ENCODE assay signal across 8 cellular contexts in genomic region chrX:135522132-135522530, GRCh38. TPM values are rescaled to one million over a fixed set of nuclear protein-coding genes. Genes with fewer than 3 reads are reported as not detected.
DNase-seq lines count a peak whose midpoint lies in the region; TF ChIP-seq lines count a peak whose summit lies in the region.

No MANE protein-coding gene starts in this region.

- H3K4me2 ChIP-seq in parathyroid adenoma (ENCODE audit: low read length) = peak overlapping the region; percentile 75

- H2AFZ ChIP-seq in parathyroid adenoma = peak overlapping the region; percentile 91

- H3K9me3 ChIP-seq in ES-I3 (ENCODE audit: control insufficient read depth, insufficient read depth, low read length) (no peaks in the 10 kb centered on the region), Peyer's patch (no peaks in the 10 kb centered on the region), parathyroid adenoma (ENCODE audit: control insufficient read depth, low read length) (no peaks in the 10 kb centered on the region)

- H3K4me1 ChIP-seq in ES-I3 (ENCODE audit: insufficient read depth, low read length) (peaks cover 5% of the 10 kb centered on the region; the same call in 1 of the 2 replicates), Peyer's patch (no peaks in the 10 kb centered on the region), parathyroid adenoma (no peaks in the 10 kb centered on the region)

- no peaks in the 10 kb centered on the region for H3K27me3 ChIP-seq in Peyer's patch
- H3K27me3 ChIP-seq in parathyroid adenoma (ENCODE audit: control insufficient read depth, insufficient read depth, low read length) = no peaks in the 10 kb centered on the region

- peak overlapping the region; percentile 34 to 73 (median 46) for H3K4me3 ChIP-seq in Peyer's patch
- peak overlapping the region; percentile 52 for H3K4me3 ChIP-seq in epithelial cell of esophagus (ENCODE audit: low read length)
- H3K4me3 ChIP-seq in parathyroid adenoma (ENCODE audit: low read depth, low read length) = peak overlapping the region; percentile 57

- TF ChIP-seq CTCF in Peyer's patch (IDR thresholded peaks at IDR 0.05) (no peak), epithelial cell of esophagus (IDR thresholded peaks at IDR 0.05; ENCODE audit: insufficient read depth, low read depth, low read length, missing control alignments) (no peak), parathyroid adenoma (IDR thresholded peaks at IDR 0.05) (no peak)

- peak overlapping the region; percentile 83 for H3K9ac ChIP-seq in ES-I3 (ENCODE audit: low read depth, low read length)
- peak overlapping the region; percentile 7 for H3K9ac ChIP-seq in parathyroid adenoma

- H3K27ac ChIP-seq in Peyer's patch = peak overlapping the region; percentile 65 to 98 (median 80)
- peak overlapping the region; percentile 90 for H3K27ac ChIP-seq in parathyroid adenoma

- DNase-seq in Peyer's patch = no peak
- no peak for DNase-seq in epithelial cell of esophagus (ENCODE audit: low read depth)
- no peak for DNase-seq in NCI-H524 treated with DMSO at 0.1 percent for 48 hours (lab: John Stamatoyannopoulos, UW)
- no peak for DNase-seq in anterior cingulate cortex (lab: John Stamatoyannopoulos, UW)
- DNase-seq in NCI-H1694 treated with DMSO at 0.1 percent for 48 hours (lab: John Stamatoyannopoulos, UW) = no peak
- no peak for DNase-seq in NCI-H82 (lab: John Stamatoyannopoulos, UW)

- TF ChIP-seq POLR2A in Peyer's patch (IDR thresholded peaks at IDR 0.05) = no peak

- no peaks in the 10 kb centered on the region for H3K36me3 ChIP-seq in ES-I3 (ENCODE audit: insufficient read depth, low read length)
- H3K36me3 ChIP-seq in Peyer's patch = no peaks in the 10 kb centered on the region
- H3K36me3 ChIP-seq in parathyroid adenoma (ENCODE audit: control insufficient read depth, insufficient read depth, low read length) = no peaks in the 10 kb centered on the region

- no peaks in the 10 kb centered on the region for H3K79me2 ChIP-seq in parathyroid adenoma

RNA-seq across cellular contexts. Expression of gene INTS6L, which starts 1.7 kb away (rescaled TPM):
- total RNA-seq in Peyer's patch = 10 to 100 TPM in 3 of 4 donors, 1 to 10 TPM in 1; 8.2 to 71.8 (median 11.4) TPM
